19 cellular contexts compared by ENCODE assay signal in the genomic region with DNA sequence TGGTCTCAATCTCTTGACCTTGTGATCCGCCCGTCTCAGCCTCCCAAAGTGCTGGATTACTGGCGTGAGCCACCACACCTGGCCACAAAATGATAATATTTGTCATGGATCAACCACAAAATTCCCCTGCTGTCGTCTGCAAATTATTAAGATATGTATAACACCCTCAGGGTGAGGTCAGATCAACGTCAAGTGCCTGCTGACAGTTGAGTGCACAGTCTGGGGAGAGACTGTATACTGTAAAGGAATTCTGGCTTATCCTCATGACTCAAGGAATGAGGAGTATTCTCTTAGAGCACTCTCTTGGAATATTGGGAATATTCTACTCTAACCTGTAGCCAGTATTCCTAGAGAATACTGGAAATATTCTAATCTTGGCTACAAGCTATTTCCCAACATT. TPM values are rescaled to one million over a fixed set of nuclear protein-coding genes. Genes with fewer than 3 reads are reported as not detected.
DNase-seq lines count a peak whose midpoint lies in the region; ATAC-seq and TF ChIP-seq lines count a peak whose summit lies in the region.
"Had no signal": no experiment of that assay in that cellular context is flagged by ENCODE, and none has a peak within 500 bp of the region (broad histone marks: within the 10 kb centered on the region; RNA-seq: fewer than 3 reads in every experiment).

No MANE protein-coding gene starts in this region.

- H2AFZ ChIP-seq in mammary epithelial cell (ENCODE audit: low read depth, low read length), result no peak overlapping the region

- no peaks in the 10 kb centered on the region for H3K4me1 Mint-ChIP-seq in activated CD4-positive, alpha-beta memory T cell treated with anti-CD3 and anti-CD28 coated beads for 36 hours (ENCODE audit: low read depth)

- H3K9ac ChIP-seq in mammary epithelial cell (ENCODE audit: insufficient read depth, low read length), result no peak overlapping the region
- H3K9ac ChIP-seq: BLaER1 treated with 17β-estradiol and CSF1 and Interleukin-3, amounts not matched to agents 10 nM and 100 nM had no signal

- DNase-seq in mammary epithelial cell, result peak; percentile 59
- DNase-seq in breast epithelium (ENCODE audit: low spot score in 2 of 2), result no peak
- no peak for DNase-seq in RWPE2 (ENCODE audit: low spot score)
- peak; percentile 38 for DNase-seq in fibroblast of peridontal ligament (ENCODE audit: extremely low read depth)
- no peak for DNase-seq in activated CD4-positive, alpha-beta memory T cell treated with anti-CD3 and anti-CD28 coated beads for 36 hours
- no peak for DNase-seq in stomach
- DNase-seq in OCI-M2 (lab: John Stamatoyannopoulos, UW; ENCODE audit: unreplicated experiment), result no peak
- DNase-seq in NK-92 (lab: John Stamatoyannopoulos, UW; ENCODE audit: unreplicated experiment), result no peak
- DNase-seq: 8988T, DND-41, NCI-H1417, NCI-H187 treated with DMSO at 0.1 percent for 48 hours, NCI-H446, SHP77 treated with DMSO at 0.1 percent for 48 hours had no signal

- H3K79me2 ChIP-seq in mammary epithelial cell (ENCODE audit: insufficient read depth, low read length), result no peaks in the 10 kb centered on the region

- in situ Hi-C loops in mammary epithelial cell (cut with MboI; ENCODE audit: low sequenced_read_pairs in 2 of 2), result loop anchor here in 1 of 2 donors (10.0 kb wide), 1 partner anchor 95 kb away; no protein-coding TSS in a partner anchor

- no peak overlapping the region for H3K4me3 Mint-ChIP-seq in activated CD4-positive, alpha-beta memory T cell treated with anti-CD3 and anti-CD28 coated beads for 36 hours

- dilution Hi-C loops in mammary epithelial cell (cut with HindIII; ENCODE audit: low sequenced_read_pairs), result no loop called here

- no TSS peak for BruUV-seq in mammary epithelial cell (replicated peaks; lab: Mats Ljungman, UMichigan)

- peaks cover 11% of the 10 kb centered on the region for H3K27me3 Mint-ChIP-seq in activated CD4-positive, alpha-beta memory T cell treated with anti-CD3 and anti-CD28 coated beads for 36 hours

- H3K27ac ChIP-seq in mammary epithelial cell (ENCODE audit: insufficient read depth, low read depth, low read length) (peak overlapping the region; percentile 28), breast epithelium (no peak overlapping the region), RWPE2 (ENCODE audit: poor library complexity, severe bottlenecking) (peak overlapping the region; percentile 33), stomach (no peak overlapping the region)
- H3K27ac ChIP-seq: BLaER1 treated with 17β-estradiol and CSF1 and Interleukin-3, amounts not matched to agents 10 nM and 100 nM; HL-60 had no signal

- H3K4me1 ChIP-seq in mammary epithelial cell (ENCODE audit: insufficient read depth, low read length) (peaks cover 15% of the 10 kb centered on the region), breast epithelium (no peaks in the 10 kb centered on the region), RWPE2 (ENCODE audit: insufficient read depth, poor library complexity, severe bottlenecking) (peaks cover 15% of the 10 kb centered on the region), stomach (peaks cover 0 to 5% (median 0%) of the 10 kb centered on the region in 4 donors)

- H3K27me3 ChIP-seq in mammary epithelial cell (ENCODE audit: insufficient read depth, low read length) (no peaks in the 10 kb centered on the region), breast epithelium (no peaks in the 10 kb centered on the region), RWPE2 (ENCODE audit: insufficient read depth, poor library complexity, severe bottlenecking) (no peaks in the 10 kb centered on the region), stomach (no peaks in the 10 kb centered on the region)
- H3K27me3 ChIP-seq: BLaER1 treated with 17β-estradiol and CSF1 and Interleukin-3, amounts not matched to agents 10 nM and 100 nM had no signal

- H3K9me3 Mint-ChIP-seq in activated CD4-positive, alpha-beta memory T cell treated with anti-CD3 and anti-CD28 coated beads for 36 hours, result no peaks in the 10 kb centered on the region

- no peak overlapping the region for H3K4me3 ChIP-seq in mammary epithelial cell (replicated peaks in 1 of 3; ENCODE audit: insufficient read depth in 1 of 3, low read depth in 2 of 3, low read length in 3 of 3)
- H3K4me3 ChIP-seq in breast epithelium, result no peak overlapping the region
- no peak overlapping the region for H3K4me3 ChIP-seq in RWPE2 (ENCODE audit: severe bottlenecking)
- no peak overlapping the region for H3K4me3 ChIP-seq in stomach
- H3K4me3 ChIP-seq: BLaER1 treated with 17β-estradiol and CSF1 and Interleukin-3, amounts not matched to agents 10 nM and 100 nM had no signal

- POLR2A ChIA-PET in activated CD4-positive, alpha-beta memory T cell treated with anti-CD3 and anti-CD28 coated beads for 36 hours (lab: Charles Lee), result no interaction called here

- no peak overlapping the region for H3K4me2 ChIP-seq in mammary epithelial cell (ENCODE audit: insufficient read depth, low read depth, low read length)
- H3K4me2 ChIP-seq: BLaER1 treated with 17β-estradiol and CSF1 and Interleukin-3, amounts not matched to agents 10 nM and 100 nM had no signal

- no peaks in the 10 kb centered on the region for H3K9me3 ChIP-seq in mammary epithelial cell (replicated peaks; ENCODE audit: insufficient read depth, low read length)
- no peaks in the 10 kb centered on the region for H3K9me3 ChIP-seq in breast epithelium
- H3K9me3 ChIP-seq in RWPE2 (ENCODE audit: severe bottlenecking), result no peaks in the 10 kb centered on the region
- H3K9me3 ChIP-seq in stomach, result no peaks in the 10 kb centered on the region
- H3K9me3 ChIP-seq: BLaER1 treated with 17β-estradiol and CSF1 and Interleukin-3, amounts not matched to agents 10 nM and 100 nM had no signal

- TF ChIP-seq POLR2A in breast epithelium (IDR thresholded peaks at IDR 0.05), result no peak
- no peak for TF ChIP-seq POLR2A in stomach (IDR thresholded peaks at IDR 0.05)

- CTCF ChIA-PET in mammary epithelial cell (lab: Charles Lee; ENCODE audit: low non-redundant PET), result interaction anchor here (0.6 to 0.7 kb wide), 2 partner anchors 304 to 1007 kb away, joined by 3 read pairs; no protein-coding TSS in a partner anchor
- CTCF ChIA-PET in activated CD4-positive, alpha-beta memory T cell treated with anti-CD3 and anti-CD28 coated beads for 36 hours (lab: Charles Lee), result interaction anchor here (0.6 to 2.7 kb wide), 8 partner anchors 39 to 356 kb away, joined by 3 to 14 read pairs (median 4); no protein-coding TSS in a partner anchor

- intact Hi-C loops in mammary epithelial cell (cut with micrococcal nuclease), result no loop called here
- intact Hi-C loops in breast epithelium (cut with DNase I; ENCODE audit: low total_unique reads), result no loop called here
- intact Hi-C loops in activated CD4-positive, alpha-beta memory T cell treated with anti-CD3 and anti-CD28 coated beads for 36 hours (cut with micrococcal nuclease), result no loop called here
- intact Hi-C loops in stomach (cut with DNase I; ENCODE audit: low total_unique reads), result loop anchor here (10.0 kb wide), 1 partner anchor 135 kb away; no protein-coding TSS in a partner anchor

- ATAC-seq in RWPE2 (ENCODE audit: low read depth), result peak; percentile 26; the same call in 2 of the 3 replicates
- ATAC-seq: Panc1 had no signal

- H3K36me3 Mint-ChIP-seq in activated CD4-positive, alpha-beta memory T cell treated with anti-CD3 and anti-CD28 coated beads for 36 hours, result no peaks in the 10 kb centered on the region

- TF ChIP-seq CTCF in mammary epithelial cell (conservative IDR thresholded peaks at IDR 0.05 in 1 of 2, IDR thresholded peaks at IDR 0.05 in 1 of 2; ENCODE audit: extremely low read depth in 1 of 2, insufficient read depth in 1 of 2, low read depth in 1 of 2, low read length in 2 of 2) (no peak), breast epithelium (IDR thresholded peaks at IDR 0.05) (no peak), RWPE2 (IDR thresholded peaks at IDR 0.05; ENCODE audit: poor library complexity, severe bottlenecking) (no peak), stomach (IDR thresholded peaks at IDR 0.05) (no peak)

- H4K20me1 ChIP-seq in mammary epithelial cell (ENCODE audit: insufficient read depth, low read length), result no peaks in the 10 kb centered on the region
- H4K20me1 ChIP-seq: BLaER1 treated with 17β-estradiol and CSF1 and Interleukin-3, amounts not matched to agents 10 nM and 100 nM had no signal

- no peak for TF ChIP-seq EP300 in stomach (IDR thresholded peaks at IDR 0.05)

- no peak overlapping the region for H3K27ac Mint-ChIP-seq in activated CD4-positive, alpha-beta memory T cell treated with anti-CD3 and anti-CD28 coated beads for 36 hours

- peaks cover 16% of the 10 kb centered on the region for H3K36me3 ChIP-seq in mammary epithelial cell (ENCODE audit: insufficient read depth, low read length)
- no peaks in the 10 kb centered on the region for H3K36me3 ChIP-seq in breast epithelium
- H3K36me3 ChIP-seq in RWPE2 (ENCODE audit: low read depth), result peaks cover 26% of the 10 kb centered on the region
- H3K36me3 ChIP-seq in stomach, result no peaks in the 10 kb centered on the region
- H3K36me3 ChIP-seq: BLaER1 treated with 17β-estradiol and CSF1 and Interleukin-3, amounts not matched to agents 10 nM and 100 nM had no signal

- 61% methylated on average over 5 of the region's 5 CpGs for WGBS in mammary epithelial cell (ENCODE audit: low coverage, missing lambda C conversion rate)
- 72 to 88% (median 75%) methylated on average over 5 of the region's 5 CpGs for WGBS in stomach, 5 donors

RNA-seq across cellular contexts. Expression of a gene that starts 11.2 kb away (rescaled TPM):
- total RNA-seq in mammary epithelial cell, result 100 to 1,000 TPM; 159 to 283 TPM
- 83.9 TPM for polyA plus RNA-seq in mammary epithelial cell
- 13.9 TPM for polyA minus RNA-seq in mammary epithelial cell
- total RNA-seq in breast epithelium, result 1 to 10 TPM in 1 of 3 donors, under 1 TPM in 1, not detected in 1; 0.33 to 2.0 TPM
- not detected for total RNA-seq in activated CD4-positive, alpha-beta memory T cell treated with anti-CD3 and anti-CD28 coated beads for 36 hours
- total RNA-seq in stomach, result under 1 TPM in 2 of 5 donors, not detected in 3; 0.73 to 0.87 TPM
- 1 to 10 TPM in 1 of 3 donors, not detected in 2; 1.8 TPM for polyA plus RNA-seq in stomach
- total RNA-seq: H1, LHCN-M2 had no signal
- polyA plus RNA-seq: H1 had no signal

RNA-seq across cellular contexts. Expression of a gene that starts 45.4 kb away (rescaled TPM):
- total RNA-seq in mammary epithelial cell (10 to 100 TPM in 1 of 2 donors, 1 to 10 TPM in 1; 9.5 to 44.0 TPM), breast epithelium (1 to 10 TPM in 2 of 3 donors, under 1 TPM in 1; 0.80 to 7.6 (median 3.3) TPM), stomach (1 to 10 TPM in 1 of 5 donors, not detected in 4; 1.8 TPM)
- polyA plus RNA-seq in mammary epithelial cell (13.2 TPM), stomach (under 1 TPM in 2 of 3 donors, not detected in 1; 0.62 to 0.73 TPM)
- polyA minus RNA-seq in mammary epithelial cell, result 22.7 TPM
- not detected for total RNA-seq in activated CD4-positive, alpha-beta memory T cell treated with anti-CD3 and anti-CD28 coated beads for 36 hours
- total RNA-seq: H1 had no signal
- polyA plus RNA-seq: H1 had no signal

Comparison
In these comparisons a context has a peak if more than half of its experiments do, and no peak if none do; other contexts are left out.
1. DNase-seq: peak in mammary epithelial cell (single experiment) and fibroblast of peridontal ligament (single experiment); none in breast epithelium (0 of 2), RWPE2 (single experiment), activated CD4-positive, alpha-beta memory T cell treated with anti-CD3 and anti-CD28 coated beads for 36 hours (single experiment), stomach (single experiment), OCI-M2 (single experiment) and NK-92 (single experiment).
2. H3K27ac ChIP-seq: peak in mammary epithelial cell (single experiment) and RWPE2 (single experiment); none in breast epithelium (0 of 2) and stomach (0 of 5).
3. RNA of a gene that starts 11.2 kb away (total RNA-seq): 159 to 283 TPM in mammary epithelial cell; 0.33 to 2.0 TPM in breast epithelium, not detected in activated CD4-positive, alpha-beta memory T cell treated with anti-CD3 and anti-CD28 coated beads for 36 hours and 0.73 to 0.87 TPM in stomach; every median in the first group is over 10 times any median in the second.